Comparison of ENCODE assay signal across 21 cellular contexts in genomic region chr3:136377499-136377898, GRCh38.
"Had no signal": no experiment of that assay in that cellular context is flagged by ENCODE, and none has a peak within 500 bp of the region (broad histone marks: within the 10 kb centered on the region; RNA-seq: fewer than 3 reads in every experiment).

No MANE protein-coding gene starts in this region.

- H3K9ac ChIP-seq: neural progenitor cell had no signal

- H3K36me3 ChIP-seq: neural progenitor cell, prostate gland had no signal

- DNase-seq: activated CD4-positive, alpha-beta T cell treated with anti-CD3 and anti-CD28 coated beads for 1 hour; activated T-cell treated with anti-CD3 and anti-CD28 coated beads, Interleukin-2, amount 50 U/mL, for 1 hour; aorta; central memory CD4-positive, alpha-beta T cell; dorsolateral prefrontal cortex; effector memory CD8-positive, alpha-beta T cell; glutamatergic neuron; hippocampal formation; left ventricle myocardium inferior; naive thymus-derived CD8-positive, alpha-beta T cell; stimulated activated CD4-positive, alpha-beta T cell treated with anti-CD3 and anti-CD28 coated beads, Interleukin-4, amount 100 ng/mL, for 24 hours; stimulated activated naive CD4-positive, alpha-beta T cell treated with Interleukin-2 at 50 U/mL for 16 hours; upper lobe of right lung had no signal

- H2AFZ ChIP-seq: neural progenitor cell had no signal

- H3K9me3 ChIP-seq: esophagus muscularis mucosa, left ventricle myocardium inferior, prostate gland, thoracic aorta, upper lobe of right lung had no signal

- H3K4me3 Mint-ChIP-seq: activated T-helper 17 cell treated with anti-CD3 and anti-CD28 coated beads, Interleukin-2, amount 50 U/mL, for 72 hours; brain; effector memory CD8-positive, alpha-beta T cell; naive thymus-derived CD8-positive, alpha-beta T cell; neural progenitor cell had no signal

- H3K27me3 ChIP-seq: dorsolateral prefrontal cortex, esophagus muscularis mucosa, neural progenitor cell, upper lobe of right lung had no signal

- H3K4me1 Mint-ChIP-seq: activated T-helper 17 cell treated with anti-CD3 and anti-CD28 coated beads, Interleukin-2, amount 50 U/mL, for 72 hours; neural progenitor cell had no signal

- H3K27ac Mint-ChIP-seq: activated naive CD4-positive, alpha-beta T cell treated with anti-CD3 and anti-CD28 coated beads, Interleukin-2, amount 50 U/mL, for 72 hours; activated T-helper 17 cell treated with anti-CD3 and anti-CD28 coated beads, Interleukin-2, amount 50 U/mL, for 72 hours; brain; effector memory CD8-positive, alpha-beta T cell; naive thymus-derived CD8-positive, alpha-beta T cell; neural progenitor cell had no signal

- H3K4me1 ChIP-seq: esophagus muscularis mucosa, left ventricle myocardium inferior, neural progenitor cell, prostate gland, upper lobe of right lung had no signal

- H3K9me3 Mint-ChIP-seq: activated T-helper 17 cell treated with anti-CD3 and anti-CD28 coated beads, Interleukin-2, amount 50 U/mL, for 72 hours; neural progenitor cell had no signal

- ATAC-seq: activated naive CD4-positive, alpha-beta T cell treated with anti-CD3 and anti-CD28 coated beads, Interleukin-2, amount 50 U/mL, for 72 hours; activated T-helper 17 cell treated with anti-CD3 and anti-CD28 coated beads, Interleukin-2, amount 50 U/mL, for 72 hours; effector memory CD8-positive, alpha-beta T cell; naive thymus-derived CD8-positive, alpha-beta T cell; upper lobe of right lung had no signal

- H3K4me3 ChIP-seq: dorsolateral prefrontal cortex, esophagus muscularis mucosa, left ventricle myocardium inferior, neural progenitor cell, prostate gland, thoracic aorta, upper lobe of right lung had no signal

- H3K27me3 Mint-ChIP-seq: activated T-helper 17 cell treated with anti-CD3 and anti-CD28 coated beads, Interleukin-2, amount 50 U/mL, for 72 hours; brain; effector memory CD8-positive, alpha-beta T cell; naive thymus-derived CD8-positive, alpha-beta T cell had no signal

- H3K27ac ChIP-seq: dorsolateral prefrontal cortex, esophagus muscularis mucosa, left ventricle myocardium inferior, neural progenitor cell, prostate gland, thoracic aorta, upper lobe of right lung, VCaP had no signal

- H3K4me2 ChIP-seq: neural progenitor cell had no signal
